ENCODE assay signal across 17 cellular contexts in the genomic region with DNA sequence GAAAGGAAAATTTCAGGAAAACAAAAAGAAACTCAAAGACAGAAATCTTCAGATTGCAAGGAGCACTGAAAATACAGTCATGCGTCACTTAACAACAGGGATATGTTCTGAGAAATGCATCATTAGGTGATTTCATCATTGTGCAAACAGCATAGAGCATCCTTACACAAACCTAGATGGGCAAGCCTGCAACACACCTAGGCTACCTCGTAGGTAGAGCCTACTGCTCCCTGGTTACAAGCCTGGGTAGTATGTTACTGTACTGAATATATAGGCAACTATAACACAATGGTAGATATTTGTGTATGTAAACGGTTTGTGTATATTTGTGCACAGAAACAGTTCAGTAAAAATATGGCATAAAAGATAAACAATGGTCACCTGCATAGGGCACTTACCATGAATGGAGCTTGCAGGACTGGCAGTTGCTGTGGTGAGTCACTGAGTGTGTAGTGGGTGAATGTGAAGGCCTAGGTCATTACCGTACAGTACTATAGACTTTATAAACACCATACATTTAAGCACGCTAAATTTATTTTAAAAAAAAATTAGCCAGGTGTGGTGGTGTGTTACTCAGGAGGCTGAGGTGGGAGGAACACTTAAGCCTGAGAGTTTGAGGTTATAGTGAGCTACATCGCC.
"Had no signal": no experiment of that assay in that cellular context is flagged by ENCODE, and none has a peak within 500 bp of the region (broad histone marks: within the 10 kb centered on the region; RNA-seq: fewer than 3 reads in every experiment).

No MANE protein-coding gene starts in this region.

- DNase-seq: activated CD4-positive, alpha-beta T cell treated with anti-CD3 and anti-CD28 coated beads for 1 hour; activated CD4-positive, alpha-beta T cell treated with anti-CD3 and anti-CD28 coated beads, Interleukin-2, amount 50 U/mL, for 1 hour; activated CD8-positive, alpha-beta memory T cell treated with anti-CD3 and anti-CD28 coated beads, Interleukin-2, amount 50 U/mL, for 4 hours; activated T-cell treated with anti-CD3 and anti-CD28 coated beads, Interleukin-2, amount 50 U/mL, for 24 hours; aorta; caudate nucleus; effector CD8-positive, alpha-beta T cell; foreskin keratinocyte; kidney; left lung; naive thymus-derived CD8-positive, alpha-beta T cell; spleen; stimulated activated CD4-positive, alpha-beta T cell treated with anti-CD3 and anti-CD28 coated beads, Interleukin-4, amount 100 ng/mL, for 24 hours; stimulated activated naive CD8-positive, alpha-beta T cell treated with anti-CD3 and anti-CD28 coated beads, Interleukin-15, Interleukin-2, amounts not matched to agents 100 U/mL and 50 U/mL, for 24 hours; upper lobe of left lung had no signal

- ATAC-seq: activated naive CD4-positive, alpha-beta T cell treated with anti-CD3 and anti-CD28 coated beads, Interleukin-2, amount 50 U/mL, for 72 hours; activated T-helper 17 cell treated with anti-CD3 and anti-CD28 coated beads, Interleukin-2, amount 50 U/mL, for 72 hours; foreskin keratinocyte; left lung; naive thymus-derived CD8-positive, alpha-beta T cell; stimulated activated naive CD8-positive, alpha-beta T cell treated with anti-CD3 and anti-CD28 coated beads, Interleukin-15, Interleukin-2, amounts not matched to agents 100 U/mL and 50 U/mL, for 24 hours had no signal
